Comparison of ENCODE assay signal across 1 cellular context in the genomic region with DNA sequence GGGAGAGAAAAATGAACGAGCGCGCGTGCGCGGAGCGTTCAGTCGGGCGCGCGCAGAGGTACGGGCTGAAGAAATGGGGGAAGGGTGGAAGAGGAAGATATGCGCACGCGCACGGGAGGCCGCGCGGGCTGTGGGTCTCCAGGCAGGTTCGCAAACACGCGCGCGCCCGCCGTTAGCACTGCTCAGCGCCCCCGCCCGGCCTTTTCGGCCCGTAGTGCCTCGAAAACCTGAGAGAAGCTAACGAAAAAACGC.
TF ChIP-seq lines count a peak whose summit lies in the region.

No MANE protein-coding gene starts in this region.

TF ChIP-seq in K562, 482 proteins besides CTCF, POLR2A, EP300 and RAD21 (continued from another document and continues in another):
- TF ChIP-seq NFRKB (IDR thresholded peaks at IDR 0.05; ENCODE audit: low read depth) (no peak), ZSCAN29 (IDR thresholded peaks at IDR 0.05) (no peak), HNRNPLL (IDR thresholded peaks at IDR 0.05; ENCODE audit: low read depth, low read length, poor library complexity, severe bottlenecking) (peak; percentile 41), ZFP30 (CRISPR knock-in tag; IDR thresholded peaks at IDR 0.05; ENCODE audit: borderline replicate concordance) (no peak), NFIX (CRISPR knock-in tag; IDR thresholded peaks at IDR 0.05; ENCODE audit: low read depth) (no peak), KDM4B (IDR thresholded peaks at IDR 0.05; ENCODE audit: borderline replicate concordance in 2 of 2, low read depth in 1 of 2) (no peak), GTF2A2 (tag; IDR thresholded peaks at IDR 0.05) (no peak), ZC3H8 (IDR thresholded peaks at IDR 0.05) (no peak), ZNF316 (IDR thresholded peaks at IDR 0.05) (peak; percentile 59; the same call in 1 of the 2 replicates), MECOM (CRISPR knock-in tag; IDR thresholded peaks at IDR 0.05) (no peak), NONO (IDR thresholded peaks at IDR 0.05; ENCODE audit: low read depth in 2 of 2, low read length in 1 of 2) (0 out of 4 replicates have a peak, but pooled peaks of 1 of the 2 experiments have one; percentile 62), XRCC5 (IDR thresholded peaks at IDR 0.05; ENCODE audit: low read depth, low read length) (no peak), POLR2AphosphoS2 (IDR thresholded peaks at IDR 0.05; ENCODE audit: low read length) (peak; percentile 78), HNRNPL (IDR thresholded peaks at IDR 0.05; ENCODE audit: low read depth, low read length) (no peak; the same call in 1 of the 2 replicates), RFX7 (CRISPR knock-in tag; IDR thresholded peaks at IDR 0.05) (peak; percentile 76; the same call in 1 of the 2 replicates), U2AF2 (optimal IDR thresholded peaks at IDR 0.05; ENCODE audit: low read depth, low read length) (no peak), PTTG1 (tag; IDR thresholded peaks at IDR 0.05; ENCODE audit: low read depth) (no peak), STAT5A (IDR thresholded peaks at IDR 0.05; ENCODE audit: borderline replicate concordance, low read length) (peak; percentile 39; the same call in 1 of the 2 replicates), ZNF324 (CRISPR knock-in tag; IDR thresholded peaks at IDR 0.05) (0 out of 2 replicates have a peak, but pooled peaks have one; percentile 41), RBFOX2 (IDR thresholded peaks at IDR 0.05; ENCODE audit: low read depth, low read length) (peak; percentile 98), DMBX1 (CRISPR knock-in tag; IDR thresholded peaks at IDR 0.05; ENCODE audit: borderline replicate concordance) (peak; percentile 39; the same call in 1 of the 2 replicates), FOSL1 (tag; conservative IDR thresholded peaks at IDR 0.05) (no peak; the same call in 1 of the 2 replicates), BRD4 (IDR thresholded peaks at IDR 0.05) (0 out of 2 replicates have a peak, but pooled peaks have one; percentile 90), ERF (CRISPR knock-in tag; IDR thresholded peaks at IDR 0.05) (peak; percentile 94), ZNF561 (CRISPR knock-in tag; conservative IDR thresholded peaks at IDR 0.05) (no peak), EGR1 (conservative IDR thresholded peaks at IDR 0.05) (peak; percentile 50), HOXB6 (CRISPR knock-in tag; IDR thresholded peaks at IDR 0.05; ENCODE audit: borderline replicate concordance) (0 out of 2 replicates have a peak, but pooled peaks have one; percentile 74), PHF21A (IDR thresholded peaks at IDR 0.05; ENCODE audit: borderline replicate concordance, low read depth) (0 out of 2 replicates have a peak, but pooled peaks have one; percentile 45), COPS2 (conservative IDR thresholded peaks at IDR 0.05) (no peak), BMI1 (IDR thresholded peaks at IDR 0.05; ENCODE audit: low read length) (no peak), CXXC5 (CRISPR knock-in tag; IDR thresholded peaks at IDR 0.05) (peak; percentile 69), MTA2 (IDR thresholded peaks at IDR 0.05; ENCODE audit: low read depth) (no peak), ZNF311 (CRISPR knock-in tag; IDR thresholded peaks at IDR 0.05) (no peak), ARID1B (IDR thresholded peaks at IDR 0.05) (0 out of 2 replicates have a peak, but pooled peaks have one; percentile 32), ELF2 (CRISPR knock-in tag; IDR thresholded peaks at IDR 0.05) (no peak), FOXJ2 (tag; IDR thresholded peaks at IDR 0.05) (no peak), SRSF9 (IDR thresholded peaks at IDR 0.05; ENCODE audit: borderline replicate concordance, low read depth, low read length) (no peak), PRPF4 (IDR thresholded peaks at IDR 0.05; ENCODE audit: insufficient read depth, low read depth, low read length, poor library complexity, severe bottlenecking) (peak; percentile 93), BRF1 (IDR thresholded peaks at IDR 0.05; ENCODE audit: borderline replicate concordance, extremely low read depth, insufficient read length) (no peak), HEY1 (CRISPR knock-in tag; IDR thresholded peaks at IDR 0.05; ENCODE audit: borderline replicate concordance) (no peak), ZBTB1 (CRISPR knock-in tag; IDR thresholded peaks at IDR 0.05; ENCODE audit: borderline replicate concordance, low read depth) (peak; percentile 63; the same call in 1 of the 2 replicates), RBM22 (IDR thresholded peaks at IDR 0.05; ENCODE audit: low read depth, low read length, poor library complexity, severe bottlenecking) (peak; percentile 82)
- TF ChIP-seq, protein P1, sequence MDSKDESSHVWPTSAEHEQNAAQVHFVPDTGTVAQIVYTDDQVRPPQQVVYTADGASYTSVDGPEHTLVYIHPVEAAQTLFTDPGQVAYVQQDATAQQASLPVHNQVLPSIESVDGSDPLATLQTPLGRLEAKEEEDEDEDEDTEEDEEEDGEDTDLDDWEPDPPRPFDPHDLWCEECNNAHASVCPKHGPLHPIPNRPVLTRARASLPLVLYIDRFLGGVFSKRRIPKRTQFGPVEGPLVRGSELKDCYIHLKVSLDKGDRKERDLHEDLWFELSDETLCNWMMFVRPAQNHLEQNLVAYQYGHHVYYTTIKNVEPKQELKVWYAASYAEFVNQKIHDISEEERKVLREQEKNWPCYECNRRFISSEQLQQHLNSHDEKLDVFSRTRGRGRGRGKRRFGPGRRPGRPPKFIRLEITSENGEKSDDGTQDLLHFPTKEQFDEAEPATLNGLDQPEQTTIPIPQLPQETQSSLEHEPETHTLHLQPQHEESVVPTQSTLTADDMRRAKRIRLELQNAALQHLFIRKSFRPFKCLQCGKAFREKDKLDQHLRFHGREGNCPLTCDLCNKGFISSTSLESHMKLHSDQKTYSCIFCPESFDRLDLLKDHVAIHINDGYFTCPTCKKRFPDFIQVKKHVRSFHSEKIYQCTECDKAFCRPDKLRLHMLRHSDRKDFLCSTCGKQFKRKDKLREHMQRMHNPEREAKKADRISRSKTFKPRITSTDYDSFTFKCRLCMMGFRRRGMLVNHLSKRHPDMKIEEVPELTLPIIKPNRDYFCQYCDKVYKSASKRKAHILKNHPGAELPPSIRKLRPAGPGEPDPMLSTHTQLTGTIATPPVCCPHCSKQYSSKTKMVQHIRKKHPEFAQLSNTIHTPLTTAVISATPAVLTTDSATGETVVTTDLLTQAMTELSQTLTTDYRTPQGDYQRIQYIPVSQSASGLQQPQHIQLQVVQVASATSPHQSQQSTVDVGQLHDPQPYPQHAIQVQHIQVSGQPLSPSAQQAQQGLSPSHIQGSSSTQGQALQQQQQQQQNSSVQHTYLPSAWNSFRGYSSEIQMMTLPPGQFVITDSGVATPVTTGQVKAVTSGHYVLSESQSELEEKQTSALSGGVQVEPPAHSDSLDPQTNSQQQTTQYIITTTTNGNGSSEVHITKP (IDR thresholded peaks at IDR 0.05; ENCODE audit: partially characterized antibody), result peak; percentile 33
- TF ChIP-seq, protein P2, sequence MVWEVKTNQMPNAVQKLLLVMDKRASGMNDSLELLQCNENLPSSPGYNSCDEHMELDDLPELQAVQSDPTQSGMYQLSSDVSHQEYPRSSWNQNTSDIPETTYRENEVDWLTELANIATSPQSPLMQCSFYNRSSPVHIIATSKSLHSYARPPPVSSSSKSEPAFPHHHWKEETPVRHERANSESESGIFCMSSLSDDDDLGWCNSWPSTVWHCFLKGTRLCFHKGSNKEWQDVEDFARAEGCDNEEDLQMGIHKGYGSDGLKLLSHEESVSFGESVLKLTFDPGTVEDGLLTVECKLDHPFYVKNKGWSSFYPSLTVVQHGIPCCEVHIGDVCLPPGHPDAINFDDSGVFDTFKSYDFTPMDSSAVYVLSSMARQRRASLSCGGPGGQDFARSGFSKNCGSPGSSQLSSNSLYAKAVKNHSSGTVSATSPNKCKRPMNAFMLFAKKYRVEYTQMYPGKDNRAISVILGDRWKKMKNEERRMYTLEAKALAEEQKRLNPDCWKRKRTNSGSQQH (CRISPR knock-in tag; IDR thresholded peaks at IDR 0.05), result peak; percentile 92
- TF ChIP-seq, protein P3, sequence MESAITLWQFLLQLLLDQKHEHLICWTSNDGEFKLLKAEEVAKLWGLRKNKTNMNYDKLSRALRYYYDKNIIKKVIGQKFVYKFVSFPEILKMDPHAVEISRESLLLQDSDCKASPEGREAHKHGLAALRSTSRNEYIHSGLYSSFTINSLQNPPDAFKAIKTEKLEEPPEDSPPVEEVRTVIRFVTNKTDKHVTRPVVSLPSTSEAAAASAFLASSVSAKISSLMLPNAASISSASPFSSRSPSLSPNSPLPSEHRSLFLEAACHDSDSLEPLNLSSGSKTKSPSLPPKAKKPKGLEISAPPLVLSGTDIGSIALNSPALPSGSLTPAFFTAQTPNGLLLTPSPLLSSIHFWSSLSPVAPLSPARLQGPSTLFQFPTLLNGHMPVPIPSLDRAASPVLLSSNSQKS (CRISPR knock-in tag; IDR thresholded peaks at IDR 0.05), result 0 out of 2 replicates have a peak, but pooled peaks have one; percentile 16
- TF ChIP-seq, protein P4, sequence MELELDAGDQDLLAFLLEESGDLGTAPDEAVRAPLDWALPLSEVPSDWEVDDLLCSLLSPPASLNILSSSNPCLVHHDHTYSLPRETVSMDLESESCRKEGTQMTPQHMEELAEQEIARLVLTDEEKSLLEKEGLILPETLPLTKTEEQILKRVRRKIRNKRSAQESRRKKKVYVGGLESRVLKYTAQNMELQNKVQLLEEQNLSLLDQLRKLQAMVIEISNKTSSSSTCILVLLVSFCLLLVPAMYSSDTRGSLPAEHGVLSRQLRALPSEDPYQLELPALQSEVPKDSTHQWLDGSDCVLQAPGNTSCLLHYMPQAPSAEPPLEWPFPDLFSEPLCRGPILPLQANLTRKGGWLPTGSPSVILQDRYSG (tag; conservative IDR thresholded peaks at IDR 0.05; ENCODE audit: low read depth), result no peak
- TF ChIP-seq, protein P5, sequence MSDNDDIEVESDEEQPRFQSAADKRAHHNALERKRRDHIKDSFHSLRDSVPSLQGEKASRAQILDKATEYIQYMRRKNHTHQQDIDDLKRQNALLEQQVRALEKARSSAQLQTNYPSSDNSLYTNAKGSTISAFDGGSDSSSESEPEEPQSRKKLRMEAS (CRISPR knock-in tag; IDR thresholded peaks at IDR 0.05), result peak; percentile 30; the same call in 1 of the 2 replicates
- TF ChIP-seq, protein P6, sequence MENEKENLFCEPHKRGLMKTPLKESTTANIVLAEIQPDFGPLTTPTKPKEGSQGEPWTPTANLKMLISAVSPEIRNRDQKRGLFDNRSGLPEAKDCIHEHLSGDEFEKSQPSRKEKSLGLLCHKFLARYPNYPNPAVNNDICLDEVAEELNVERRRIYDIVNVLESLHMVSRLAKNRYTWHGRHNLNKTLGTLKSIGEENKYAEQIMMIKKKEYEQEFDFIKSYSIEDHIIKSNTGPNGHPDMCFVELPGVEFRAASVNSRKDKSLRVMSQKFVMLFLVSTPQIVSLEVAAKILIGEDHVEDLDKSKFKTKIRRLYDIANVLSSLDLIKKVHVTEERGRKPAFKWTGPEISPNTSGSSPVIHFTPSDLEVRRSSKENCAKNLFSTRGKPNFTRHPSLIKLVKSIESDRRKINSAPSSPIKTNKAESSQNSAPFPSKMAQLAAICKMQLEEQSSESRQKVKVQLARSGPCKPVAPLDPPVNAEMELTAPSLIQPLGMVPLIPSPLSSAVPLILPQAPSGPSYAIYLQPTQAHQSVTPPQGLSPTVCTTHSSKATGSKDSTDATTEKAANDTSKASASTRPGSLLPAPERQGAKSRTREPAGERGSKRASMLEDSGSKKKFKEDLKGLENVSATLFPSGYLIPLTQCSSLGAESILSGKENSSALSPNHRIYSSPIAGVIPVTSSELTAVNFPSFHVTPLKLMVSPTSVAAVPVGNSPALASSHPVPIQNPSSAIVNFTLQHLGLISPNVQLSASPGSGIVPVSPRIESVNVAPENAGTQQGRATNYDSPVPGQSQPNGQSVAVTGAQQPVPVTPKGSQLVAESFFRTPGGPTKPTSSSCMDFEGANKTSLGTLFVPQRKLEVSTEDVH (IDR thresholded peaks at IDR 0.05; ENCODE audit: low read depth, partially characterized antibody), result no peak
- TF ChIP-seq, protein P7, sequence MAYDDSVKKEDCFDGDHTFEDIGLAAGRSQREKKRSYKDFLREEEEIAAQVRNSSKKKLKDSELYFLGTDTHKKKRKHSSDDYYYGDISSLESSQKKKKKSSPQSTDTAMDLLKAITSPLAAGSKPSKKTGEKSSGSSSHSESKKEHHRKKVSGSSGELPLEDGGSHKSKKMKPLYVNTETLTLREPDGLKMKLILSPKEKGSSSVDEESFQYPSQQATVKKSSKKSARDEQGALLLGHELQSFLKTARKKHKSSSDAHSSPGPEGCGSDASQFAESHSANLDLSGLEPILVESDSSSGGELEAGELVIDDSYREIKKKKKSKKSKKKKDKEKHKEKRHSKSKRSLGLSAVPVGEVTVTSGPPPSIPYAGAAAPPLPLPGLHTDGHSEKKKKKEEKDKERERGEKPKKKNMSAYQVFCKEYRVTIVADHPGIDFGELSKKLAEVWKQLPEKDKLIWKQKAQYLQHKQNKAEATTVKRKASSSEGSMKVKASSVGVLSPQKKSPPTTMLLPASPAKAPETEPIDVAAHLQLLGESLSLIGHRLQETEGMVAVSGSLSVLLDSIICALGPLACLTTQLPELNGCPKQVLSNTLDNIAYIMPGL (CRISPR knock-in tag; IDR thresholded peaks at IDR 0.05), result no peak
- TF ChIP-seq, protein P8, sequence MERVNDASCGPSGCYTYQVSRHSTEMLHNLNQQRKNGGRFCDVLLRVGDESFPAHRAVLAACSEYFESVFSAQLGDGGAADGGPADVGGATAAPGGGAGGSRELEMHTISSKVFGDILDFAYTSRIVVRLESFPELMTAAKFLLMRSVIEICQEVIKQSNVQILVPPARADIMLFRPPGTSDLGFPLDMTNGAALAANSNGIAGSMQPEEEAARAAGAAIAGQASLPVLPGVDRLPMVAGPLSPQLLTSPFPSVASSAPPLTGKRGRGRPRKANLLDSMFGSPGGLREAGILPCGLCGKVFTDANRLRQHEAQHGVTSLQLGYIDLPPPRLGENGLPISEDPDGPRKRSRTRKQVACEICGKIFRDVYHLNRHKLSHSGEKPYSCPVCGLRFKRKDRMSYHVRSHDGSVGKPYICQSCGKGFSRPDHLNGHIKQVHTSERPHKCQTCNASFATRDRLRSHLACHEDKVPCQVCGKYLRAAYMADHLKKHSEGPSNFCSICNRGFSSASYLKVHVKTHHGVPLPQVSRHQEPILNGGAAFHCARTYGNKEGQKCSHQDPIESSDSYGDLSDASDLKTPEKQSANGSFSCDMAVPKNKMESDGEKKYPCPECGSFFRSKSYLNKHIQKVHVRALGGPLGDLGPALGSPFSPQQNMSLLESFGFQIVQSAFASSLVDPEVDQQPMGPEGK (CRISPR knock-in tag; IDR thresholded peaks at IDR 0.05; ENCODE audit: borderline replicate concordance), result no peak
- TF ChIP-seq, protein P9, sequence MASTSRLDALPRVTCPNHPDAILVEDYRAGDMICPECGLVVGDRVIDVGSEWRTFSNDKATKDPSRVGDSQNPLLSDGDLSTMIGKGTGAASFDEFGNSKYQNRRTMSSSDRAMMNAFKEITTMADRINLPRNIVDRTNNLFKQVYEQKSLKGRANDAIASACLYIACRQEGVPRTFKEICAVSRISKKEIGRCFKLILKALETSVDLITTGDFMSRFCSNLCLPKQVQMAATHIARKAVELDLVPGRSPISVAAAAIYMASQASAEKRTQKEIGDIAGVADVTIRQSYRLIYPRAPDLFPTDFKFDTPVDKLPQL (IDR thresholded peaks at IDR 0.05; ENCODE audit: extremely low read depth, insufficient read length), result no peak
- TF ChIP-seq, protein P10, sequence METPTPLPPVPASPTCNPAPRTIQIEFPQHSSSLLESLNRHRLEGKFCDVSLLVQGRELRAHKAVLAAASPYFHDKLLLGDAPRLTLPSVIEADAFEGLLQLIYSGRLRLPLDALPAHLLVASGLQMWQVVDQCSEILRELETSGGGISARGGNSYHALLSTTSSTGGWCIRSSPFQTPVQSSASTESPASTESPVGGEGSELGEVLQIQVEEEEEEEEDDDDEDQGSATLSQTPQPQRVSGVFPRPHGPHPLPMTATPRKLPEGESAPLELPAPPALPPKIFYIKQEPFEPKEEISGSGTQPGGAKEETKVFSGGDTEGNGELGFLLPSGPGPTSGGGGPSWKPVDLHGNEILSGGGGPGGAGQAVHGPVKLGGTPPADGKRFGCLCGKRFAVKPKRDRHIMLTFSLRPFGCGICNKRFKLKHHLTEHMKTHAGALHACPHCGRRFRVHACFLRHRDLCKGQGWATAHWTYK (CRISPR knock-in tag; IDR thresholded peaks at IDR 0.05), result peak; percentile 76; the same call in 1 of the 2 replicates
